In the genomic region with DNA sequence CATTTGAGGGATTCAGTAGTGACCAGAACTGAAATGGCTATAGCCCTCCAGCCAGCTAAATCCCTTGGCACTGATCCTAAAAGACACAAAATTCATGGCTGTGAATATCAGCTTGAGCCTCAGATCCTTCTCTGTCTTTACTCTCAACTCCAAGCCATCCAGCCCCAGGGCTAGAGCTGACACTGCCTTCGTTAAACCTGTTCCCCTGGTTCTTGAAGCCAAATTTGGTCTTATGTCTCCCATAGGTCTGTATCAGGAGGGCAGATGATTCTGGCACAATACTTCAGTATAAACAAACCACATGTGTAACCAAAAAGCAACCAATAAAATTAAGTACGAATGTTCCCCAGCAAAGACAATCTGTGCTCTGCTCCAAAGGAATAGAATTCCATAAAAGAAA, we compare ENCODE assay signal across 19 cellular contexts.
"Had no signal": no experiment of that assay in that cellular context is flagged by ENCODE, and none has a peak within 500 bp of the region (broad histone marks: within the 10 kb centered on the region; RNA-seq: fewer than 3 reads in every experiment).

No MANE protein-coding gene starts in this region.

- H3K4me2 ChIP-seq: KMS-11 had no signal

- H3K27ac ChIP-seq: brain microvascular endothelial cell, KMS-11, SJSA1 had no signal

- DNase-seq: activated B cell treated with CpG ODN at 0.5 μM for 24 hours; activated CD4-positive, alpha-beta memory T cell treated with anti-CD3 and anti-CD28 coated beads for 36 hours; activated CD4-positive, alpha-beta T cell treated with anti-CD3 and anti-CD28 coated beads for 1 hour; activated CD4-positive, alpha-beta T cell treated with anti-CD3 and anti-CD28 coated beads, Interleukin-2, amount 10 ng/mL, durations not matched to agents 24 days and 14 days; activated CD8-positive, alpha-beta memory T cell treated with anti-CD3 and anti-CD28 coated beads for 24 hours; activated gamma-delta T cell; activated naive CD4-positive, alpha-beta T cell treated with anti-CD3 and anti-CD28 coated beads for 36 hours; activated T-cell treated with anti-CD3 and anti-CD28 coated beads, Interleukin-2, amount 50 U/mL, for 48 hours; brain microvascular endothelial cell; MM.1S; NCI-H1105; NCI-H1436; NCI-H1694 treated with DMSO at 0.1 percent for 48 hours; NCI-H2029 treated with DMSO at 0.1 percent for 48 hours; NCI-H226; NK-92 treated with Interleukin-12 subunit alpha and Interleukin-12 subunit beta, amount 100 ng/mL, for 24 hours; SW 1271 had no signal

- H3K4me1 ChIP-seq: SJSA1 had no signal

- H3K9me3 ChIP-seq: SJSA1 had no signal

- H3K9ac ChIP-seq: KMS-11 had no signal

- H3K27me3 ChIP-seq: brain microvascular endothelial cell, SJSA1 had no signal

- H3K4me3 ChIP-seq: SJSA1 had no signal

- H3K36me3 ChIP-seq: brain microvascular endothelial cell, SJSA1 had no signal
